In genomic region chr18:58087928-58088722, GRCh38 we compare ENCODE assay signal across 12 cellular contexts. TPM values are rescaled to one million over a fixed set of nuclear protein-coding genes. Genes with fewer than 3 reads are reported as not detected.
DNase-seq lines count a peak whose midpoint lies in the region; ATAC-seq, FAIRE-seq and TF ChIP-seq lines count a peak whose summit lies in the region.
"Had no signal": no experiment of that assay in that cellular context is flagged by ENCODE, and none has a peak within 500 bp of the region (broad histone marks: within the 10 kb centered on the region; RNA-seq: fewer than 3 reads in every experiment).

No MANE protein-coding gene starts in this region.

- ATAC-seq in RWPE2 (ENCODE audit: low read depth), result peak; percentile 90
- ATAC-seq: HCT116, sciatic nerve had no signal

- H3K9me3 ChIP-seq in RWPE2 (ENCODE audit: severe bottlenecking), result no peaks in the 10 kb centered on the region
- H3K9me3 ChIP-seq in keratinocyte (ENCODE audit: control insufficient read depth, low read depth, low read length), result no peaks in the 10 kb centered on the region

- intact Hi-C loops in posterior cingulate gyrus (cut with DNase I), result no loop called here

- H2AFZ ChIP-seq in keratinocyte (ENCODE audit: control insufficient read depth, low read length), result no peak overlapping the region

- peaks cover 29% of the 10 kb centered on the region for H3K4me1 ChIP-seq in RWPE2 (ENCODE audit: insufficient read depth, poor library complexity, severe bottlenecking)
- H3K4me1 ChIP-seq in keratinocyte (ENCODE audit: control insufficient read depth, extremely low read depth, insufficient read depth, low read length), result peaks cover 33% of the 10 kb centered on the region

- DNase-seq in 8988T, result peak; percentile 13
- peak; percentile 24 for DNase-seq in GDM1 (lab: John Stamatoyannopoulos, UW)
- DNase-seq in RWPE2 (ENCODE audit: low spot score), result peak; percentile 89
- DNase-seq in keratinocyte (ENCODE audit: low read depth, low spot score), result peak; percentile 97
- no peak for DNase-seq in SKM-1 (lab: John Stamatoyannopoulos, UW; ENCODE audit: unreplicated experiment)
- DNase-seq in NCI-H510A (lab: John Stamatoyannopoulos, UW), result no peak
- no peak for DNase-seq in posterior cingulate gyrus
- no peak for DNase-seq in AG20443 (ENCODE audit: low spot score)
- DNase-seq: NCI-H510A treated with DMSO at 0.1 percent for 48 hours had no signal

- peak overlapping the region; percentile 82 for H3K27ac ChIP-seq in RWPE2 (ENCODE audit: poor library complexity, severe bottlenecking)
- peak overlapping the region; percentile 57 for H3K27ac ChIP-seq in keratinocyte (ENCODE audit: control insufficient read depth, insufficient read depth, low read length)

- H3K4me2 ChIP-seq in keratinocyte (ENCODE audit: control insufficient read depth, extremely low read depth, insufficient read depth, low read depth, low read length), result peak overlapping the region; percentile 50

- no peaks in the 10 kb centered on the region for H3K79me2 ChIP-seq in keratinocyte (ENCODE audit: control insufficient read depth, insufficient read depth, low read length)

- peak; percentile 94 for FAIRE-seq in keratinocyte (lab: Jason Lieb, UNC)
- FAIRE-seq: endothelial cell of umbilical vein had no signal

- H4K20me1 ChIP-seq in keratinocyte (ENCODE audit: control insufficient read depth, extremely low read depth, insufficient read depth, low read length), result no peaks in the 10 kb centered on the region

- dilution Hi-C loops in keratinocyte (cut with MboI; ENCODE audit: extremely low pct_ligation_motif_present, low sequenced_read_pairs), result no loop called here

- H3K27me3 ChIP-seq in RWPE2 (ENCODE audit: insufficient read depth, poor library complexity, severe bottlenecking), result no peaks in the 10 kb centered on the region
- H3K27me3 ChIP-seq in keratinocyte (ENCODE audit: control insufficient read depth, extremely low read depth, insufficient read depth, low read length), result no peaks in the 10 kb centered on the region

- peak overlapping the region; percentile 3 for H3K9ac ChIP-seq in keratinocyte (ENCODE audit: control insufficient read depth, extremely low read depth, insufficient read depth, low read length)

- no peak overlapping the region for H3K4me3 ChIP-seq in RWPE2 (ENCODE audit: severe bottlenecking)
- H3K4me3 ChIP-seq in keratinocyte (ENCODE audit: control insufficient read depth in 2 of 3, extremely low read depth in 1 of 3, insufficient read depth in 2 of 3, low read depth in 1 of 3, low read length in 3 of 3), result no peak overlapping the region

- no peak for TF ChIP-seq CTCF in RWPE2 (IDR thresholded peaks at IDR 0.05; ENCODE audit: poor library complexity, severe bottlenecking)
- no peak for TF ChIP-seq CTCF in keratinocyte (optimal IDR thresholded peaks at IDR 0.05 in 1 of 3, IDR thresholded peaks at IDR 0.05 in 1 of 3, conservative IDR thresholded peaks at IDR 0.05 in 1 of 3; ENCODE audit: extremely low read depth in 1 of 3, insufficient read depth in 2 of 3, low read length in 3 of 3)

- H3K36me3 ChIP-seq in RWPE2 (ENCODE audit: low read depth) (no peaks in the 10 kb centered on the region), keratinocyte (ENCODE audit: control insufficient read depth in 2 of 2, extremely low read depth in 1 of 2, insufficient read depth in 2 of 2, low read length in 2 of 2) (no peaks in the 10 kb centered on the region)

- no peaks in the 10 kb centered on the region for H3K9me1 ChIP-seq in keratinocyte (ENCODE audit: control insufficient read depth, extremely low read depth, insufficient read depth, low read length)

RNA-seq across cellular contexts. Expression of gene NEDD4L, which starts 44.1 kb away (rescaled TPM):
- 27.3 to 80.8 TPM (median 52.6 TPM) in 3 replicates for polyA plus RNA-seq in keratinocyte
- polyA plus RNA-seq in keratinocyte (2011; ENCODE audit: low read depth), result 109 TPM
- polyA plus RNA-seq in keratinocyte (2011; cell fraction: cytosol; rRNA removed), result 39.3 and 48.6 TPM in 2 replicates
- 117 and 140 TPM in 2 replicates for polyA plus RNA-seq in keratinocyte (2011; cell fraction: nucleus; rRNA removed)
- 77.8 and 96.4 TPM in 2 replicates for polyA plus RNA-seq in keratinocyte (2012; ENCODE audit: low replicate concordance)
- 65.0 to 149 TPM (median 125 TPM) in 3 replicates for polyA minus RNA-seq in keratinocyte
- 26.9 TPM for polyA minus RNA-seq in keratinocyte (2011; cell fraction: cytosol; rRNA and poly(A)+ RNA removed)
- polyA minus RNA-seq in keratinocyte (2011; cell fraction: nucleus; rRNA and poly(A)+ RNA removed), result 108 and 202 TPM in 2 replicates

Comparison
In these comparisons a context has a peak if more than half of its experiments do, and no peak if none do; other contexts are left out.
1. DNase-seq: peak in 8988T (single experiment), GDM1 (single experiment), RWPE2 (single experiment) and keratinocyte (single experiment); none in SKM-1 (single experiment), NCI-H510A (single experiment), posterior cingulate gyrus (0 of 10) and AG20443 (single experiment).